Comparison of ENCODE assay signal across 1 cellular context in the genomic region with DNA sequence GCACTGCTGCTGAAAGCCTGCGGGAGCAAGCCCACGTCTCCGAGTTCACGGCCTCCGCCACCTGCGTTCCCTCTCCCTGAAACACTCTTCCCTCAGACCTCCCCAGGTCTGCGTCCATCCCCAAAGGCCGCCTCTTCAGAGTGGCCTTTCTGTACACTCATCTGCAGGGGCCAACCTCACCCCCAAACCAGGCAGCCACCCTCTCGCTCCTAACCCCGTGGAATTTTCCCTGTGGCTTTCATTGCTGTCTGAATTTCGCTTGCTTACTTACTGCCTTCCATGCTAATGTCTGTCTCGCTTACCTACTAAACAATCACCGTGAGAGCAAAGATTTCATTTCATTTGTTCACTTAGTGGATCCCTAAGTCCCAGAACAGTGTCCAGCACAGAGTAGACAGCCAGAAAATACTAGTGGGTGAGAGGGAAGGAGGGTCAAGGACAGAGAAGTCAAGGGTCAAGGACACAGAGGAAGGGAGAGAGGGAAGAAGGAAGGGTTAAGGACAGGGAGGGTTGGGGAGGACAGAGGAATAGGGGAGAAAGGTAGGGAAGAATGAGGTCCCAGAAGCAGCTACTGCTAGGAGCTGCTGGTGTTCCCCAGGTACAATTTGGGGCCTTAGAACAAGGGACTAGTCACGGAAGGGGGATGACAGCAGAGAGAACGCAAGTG.
A peak's percentile ranks its signal among the peaks of the same experiment; 100 is the strongest.
TF ChIP-seq lines count a peak whose summit lies in the region.

No MANE protein-coding gene starts in this region.

TF ChIP-seq in HepG2, 621 proteins besides CTCF, POLR2A, EP300 and RAD21 (continues in another document):
- TF ChIP-seq IRF9 (CRISPR knock-in tag; IDR thresholded peaks at IDR 0.05; ENCODE audit: borderline replicate concordance): no peak; the same call in 1 of the 2 replicates
- TF ChIP-seq, protein P1, sequence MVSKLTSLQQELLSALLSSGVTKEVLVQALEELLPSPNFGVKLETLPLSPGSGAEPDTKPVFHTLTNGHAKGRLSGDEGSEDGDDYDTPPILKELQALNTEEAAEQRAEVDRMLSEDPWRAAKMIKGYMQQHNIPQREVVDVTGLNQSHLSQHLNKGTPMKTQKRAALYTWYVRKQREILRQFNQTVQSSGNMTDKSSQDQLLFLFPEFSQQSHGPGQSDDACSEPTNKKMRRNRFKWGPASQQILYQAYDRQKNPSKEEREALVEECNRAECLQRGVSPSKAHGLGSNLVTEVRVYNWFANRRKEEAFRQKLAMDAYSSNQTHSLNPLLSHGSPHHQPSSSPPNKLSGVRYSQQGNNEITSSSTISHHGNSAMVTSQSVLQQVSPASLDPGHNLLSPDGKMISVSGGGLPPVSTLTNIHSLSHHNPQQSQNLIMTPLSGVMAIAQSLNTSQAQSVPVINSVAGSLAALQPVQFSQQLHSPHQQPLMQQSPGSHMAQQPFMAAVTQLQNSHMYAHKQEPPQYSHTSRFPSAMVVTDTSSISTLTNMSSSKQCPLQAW (CRISPR knock-in tag; IDR thresholded peaks at IDR 0.05): no peak; the same call in 1 of the 2 replicates
- no peak for TF ChIP-seq ZNF878 (CRISPR knock-in tag; IDR thresholded peaks at IDR 0.05)
- TF ChIP-seq ZSCAN9 (CRISPR knock-in tag; IDR thresholded peaks at IDR 0.05; ENCODE audit: borderline replicate concordance): no peak
- TF ChIP-seq ARHGAP35 (CRISPR knock-in tag; IDR thresholded peaks at IDR 0.05; ENCODE audit: borderline replicate concordance): no peak
- TF ChIP-seq PREB (CRISPR knock-in tag; IDR thresholded peaks at IDR 0.05): no peak
- 0 out of 2 replicates have a peak, but pooled peaks have one; percentile 34 for TF ChIP-seq GMEB1 (CRISPR knock-in tag; IDR thresholded peaks at IDR 0.05; ENCODE audit: borderline replicate concordance)
- TF ChIP-seq NCOA1 (CRISPR knock-in tag; IDR thresholded peaks at IDR 0.05): no peak
- no peak for TF ChIP-seq MTERF4 (CRISPR knock-in tag; IDR thresholded peaks at IDR 0.05)
- no peak for TF ChIP-seq ZEB1 (IDR thresholded peaks at IDR 0.05; ENCODE audit: insufficient replicate concordance, low read depth)
- TF ChIP-seq CEBPG (CRISPR knock-in tag; IDR thresholded peaks at IDR 0.05): no peak
- no peak for TF ChIP-seq TRAFD1 (CRISPR knock-in tag; IDR thresholded peaks at IDR 0.05; ENCODE audit: borderline replicate concordance)
- no peak for TF ChIP-seq ZNF224 (CRISPR knock-in tag; IDR thresholded peaks at IDR 0.05)
- TF ChIP-seq ZNF354B (CRISPR knock-in tag; IDR thresholded peaks at IDR 0.05): no peak
- TF ChIP-seq, protein P2, sequence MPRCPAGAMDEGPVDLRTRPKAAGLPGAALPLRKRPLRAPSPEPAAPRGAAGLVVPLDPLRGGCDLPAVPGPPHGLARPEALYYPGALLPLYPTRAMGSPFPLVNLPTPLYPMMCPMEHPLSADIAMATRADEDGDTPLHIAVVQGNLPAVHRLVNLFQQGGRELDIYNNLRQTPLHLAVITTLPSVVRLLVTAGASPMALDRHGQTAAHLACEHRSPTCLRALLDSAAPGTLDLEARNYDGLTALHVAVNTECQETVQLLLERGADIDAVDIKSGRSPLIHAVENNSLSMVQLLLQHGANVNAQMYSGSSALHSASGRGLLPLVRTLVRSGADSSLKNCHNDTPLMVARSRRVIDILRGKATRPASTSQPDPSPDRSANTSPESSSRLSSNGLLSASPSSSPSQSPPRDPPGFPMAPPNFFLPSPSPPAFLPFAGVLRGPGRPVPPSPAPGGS (CRISPR knock-in tag; IDR thresholded peaks at IDR 0.05): no peak; the same call in 1 of the 2 replicates
- no peak for TF ChIP-seq NFIC (IDR thresholded peaks at IDR 0.05; ENCODE audit: low read length)
- TF ChIP-seq TP53 (CRISPR knock-in tag; conservative IDR thresholded peaks at IDR 0.05): no peak
- no peak for TF ChIP-seq ZBTB1 (CRISPR knock-in tag; IDR thresholded peaks at IDR 0.05; ENCODE audit: borderline replicate concordance)
- TF ChIP-seq, protein P3, sequence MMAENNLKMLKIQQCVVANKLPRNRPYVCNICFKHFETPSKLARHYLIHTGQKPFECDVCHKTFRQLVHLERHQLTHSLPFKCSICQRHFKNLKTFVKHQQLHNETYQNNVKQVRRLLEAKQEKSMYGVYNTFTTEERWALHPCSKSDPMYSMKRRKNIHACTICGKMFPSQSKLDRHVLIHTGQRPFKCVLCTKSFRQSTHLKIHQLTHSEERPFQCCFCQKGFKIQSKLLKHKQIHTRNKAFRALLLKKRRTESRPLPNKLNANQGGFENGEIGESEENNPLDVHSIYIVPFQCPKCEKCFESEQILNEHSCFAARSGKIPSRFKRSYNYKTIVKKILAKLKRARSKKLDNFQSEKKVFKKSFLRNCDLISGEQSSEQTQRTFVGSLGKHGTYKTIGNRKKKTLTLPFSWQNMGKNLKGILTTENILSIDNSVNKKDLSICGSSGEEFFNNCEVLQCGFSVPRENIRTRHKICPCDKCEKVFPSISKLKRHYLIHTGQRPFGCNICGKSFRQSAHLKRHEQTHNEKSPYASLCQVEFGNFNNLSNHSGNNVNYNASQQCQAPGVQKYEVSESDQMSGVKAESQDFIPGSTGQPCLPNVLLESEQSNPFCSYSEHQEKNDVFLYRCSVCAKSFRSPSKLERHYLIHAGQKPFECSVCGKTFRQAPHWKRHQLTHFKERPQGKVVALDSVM (CRISPR knock-in tag; IDR thresholded peaks at IDR 0.05): 0 out of 2 replicates have a peak, but pooled peaks have one; percentile 5
- TF ChIP-seq CCAR2 (optimal IDR thresholded peaks at IDR 0.05; ENCODE audit: low read depth, low read length): no peak
- TF ChIP-seq NKX3-1 (CRISPR knock-in tag; IDR thresholded peaks at IDR 0.05): no peak
- TF ChIP-seq SOX13 (IDR thresholded peaks at IDR 0.05): no peak
- TF ChIP-seq SOX13 (CRISPR knock-in tag; conservative IDR thresholded peaks at IDR 0.05 in 1 of 2, IDR thresholded peaks at IDR 0.05 in 1 of 2): no peak
- TF ChIP-seq ZFX (CRISPR knock-in tag; IDR thresholded peaks at IDR 0.05; ENCODE audit: low read depth): no peak
- TF ChIP-seq ZNF558 (CRISPR knock-in tag; IDR thresholded peaks at IDR 0.05; ENCODE audit: borderline replicate concordance): no peak
- no peak for TF ChIP-seq ZZZ3 (CRISPR knock-in tag; IDR thresholded peaks at IDR 0.05; ENCODE audit: borderline replicate concordance)
- no peak for TF ChIP-seq RFX1 (IDR thresholded peaks at IDR 0.05)
- no peak for TF ChIP-seq ATAD3A (CRISPR knock-in tag; IDR thresholded peaks at IDR 0.05)
- TF ChIP-seq FOXK2 (IDR thresholded peaks at IDR 0.05): no peak
- no peak for TF ChIP-seq ZKSCAN5 (CRISPR knock-in tag; IDR thresholded peaks at IDR 0.05)
- TF ChIP-seq, protein P4, sequence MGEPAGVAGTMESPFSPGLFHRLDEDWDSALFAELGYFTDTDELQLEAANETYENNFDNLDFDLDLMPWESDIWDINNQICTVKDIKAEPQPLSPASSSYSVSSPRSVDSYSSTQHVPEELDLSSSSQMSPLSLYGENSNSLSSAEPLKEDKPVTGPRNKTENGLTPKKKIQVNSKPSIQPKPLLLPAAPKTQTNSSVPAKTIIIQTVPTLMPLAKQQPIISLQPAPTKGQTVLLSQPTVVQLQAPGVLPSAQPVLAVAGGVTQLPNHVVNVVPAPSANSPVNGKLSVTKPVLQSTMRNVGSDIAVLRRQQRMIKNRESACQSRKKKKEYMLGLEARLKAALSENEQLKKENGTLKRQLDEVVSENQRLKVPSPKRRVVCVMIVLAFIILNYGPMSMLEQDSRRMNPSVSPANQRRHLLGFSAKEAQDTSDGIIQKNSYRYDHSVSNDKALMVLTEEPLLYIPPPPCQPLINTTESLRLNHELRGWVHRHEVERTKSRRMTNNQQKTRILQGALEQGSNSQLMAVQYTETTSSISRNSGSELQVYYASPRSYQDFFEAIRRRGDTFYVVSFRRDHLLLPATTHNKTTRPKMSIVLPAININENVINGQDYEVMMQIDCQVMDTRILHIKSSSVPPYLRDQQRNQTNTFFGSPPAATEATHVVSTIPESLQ (CRISPR knock-in tag; conservative IDR thresholded peaks at IDR 0.05): no peak
- peak; percentile 16 for TF ChIP-seq ZNF781 (CRISPR knock-in tag; IDR thresholded peaks at IDR 0.05; ENCODE audit: borderline replicate concordance, not compliant biosample characterization)
- TF ChIP-seq ZNF468 (CRISPR knock-in tag; IDR thresholded peaks at IDR 0.05): no peak
- 0 out of 2 replicates have a peak, but pooled peaks have one; percentile 22 for TF ChIP-seq LCORL (IDR thresholded peaks at IDR 0.05)
- TF ChIP-seq LCORL (CRISPR knock-in tag; IDR thresholded peaks at IDR 0.05): no peak
- TF ChIP-seq JUNB (CRISPR knock-in tag; IDR thresholded peaks at IDR 0.05; ENCODE audit: borderline replicate concordance): no peak
- TF ChIP-seq, protein P5, sequence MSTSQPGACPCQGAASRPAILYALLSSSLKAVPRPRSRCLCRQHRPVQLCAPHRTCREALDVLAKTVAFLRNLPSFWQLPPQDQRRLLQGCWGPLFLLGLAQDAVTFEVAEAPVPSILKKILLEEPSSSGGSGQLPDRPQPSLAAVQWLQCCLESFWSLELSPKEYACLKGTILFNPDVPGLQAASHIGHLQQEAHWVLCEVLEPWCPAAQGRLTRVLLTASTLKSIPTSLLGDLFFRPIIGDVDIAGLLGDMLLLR (CRISPR knock-in tag; IDR thresholded peaks at IDR 0.05): no peak
- TF ChIP-seq PHF21A (CRISPR knock-in tag; IDR thresholded peaks at IDR 0.05): 0 out of 2 replicates have a peak, but pooled peaks have one; percentile 6
- peak; percentile 29; the same call in 1 of the 2 replicates for TF ChIP-seq FOXP1 (IDR thresholded peaks at IDR 0.05)
- no peak for TF ChIP-seq FOXP1 (CRISPR knock-in tag; IDR thresholded peaks at IDR 0.05)
- TF ChIP-seq PCBP1 (IDR thresholded peaks at IDR 0.05; ENCODE audit: borderline replicate concordance, low read depth, low read length): no peak
- TF ChIP-seq PAX8 (CRISPR knock-in tag; IDR thresholded peaks at IDR 0.05; ENCODE audit: borderline replicate concordance): peak; percentile 21; the same call in 1 of the 2 replicates
- peak; percentile 13; the same call in 1 of the 2 replicates for TF ChIP-seq ZNF33B (CRISPR knock-in tag; IDR thresholded peaks at IDR 0.05)
- TF ChIP-seq EED (CRISPR knock-in tag; IDR thresholded peaks at IDR 0.05): 0 out of 2 replicates have a peak, but pooled peaks have one; percentile 11
- TF ChIP-seq THAP9 (CRISPR knock-in tag; IDR thresholded peaks at IDR 0.05; ENCODE audit: borderline replicate concordance): no peak
